Comparison of ENCODE assay signal across 3 cellular contexts in genomic region chr12:71865757-71866536, GRCh38.
TF ChIP-seq lines count a peak whose summit lies in the region.

No MANE protein-coding gene starts in this region.

TF ChIP-seq in SK-N-SH, 30 proteins besides CTCF, POLR2A, EP300 and RAD21:
- no peak for TF ChIP-seq MEF2A (IDR thresholded peaks at IDR 0.05; ENCODE audit: borderline replicate concordance, low read depth)

TF ChIP-seq in SK-N-SH treated with all-trans-retinoic acid at 6 μM for 48 hours, 23 proteins besides CTCF, POLR2A, EP300 and RAD21:
- TF ChIP-seq PPARA (CRISPR knock-in tag; IDR thresholded peaks at IDR 0.05; ENCODE audit: borderline replicate concordance): no peak

TF ChIP-seq in HepG2, 621 proteins besides CTCF, POLR2A, EP300 and RAD21:
- TF ChIP-seq ZFP37 (CRISPR knock-in tag; IDR thresholded peaks at IDR 0.05; ENCODE audit: borderline replicate concordance) (no peak), YEATS4 (CRISPR knock-in tag; IDR thresholded peaks at IDR 0.05; ENCODE audit: borderline replicate concordance) (no peak), ZNF160 (CRISPR knock-in tag; IDR thresholded peaks at IDR 0.05) (no peak), EZH2 (conservative IDR thresholded peaks at IDR 0.05; ENCODE audit: low read depth, low read length) (no peak), CEBPB (IDR thresholded peaks at IDR 0.05; ENCODE audit: borderline replicate concordance, low read depth, low read length) (no peak)
- TF ChIP-seq, protein P1, sequence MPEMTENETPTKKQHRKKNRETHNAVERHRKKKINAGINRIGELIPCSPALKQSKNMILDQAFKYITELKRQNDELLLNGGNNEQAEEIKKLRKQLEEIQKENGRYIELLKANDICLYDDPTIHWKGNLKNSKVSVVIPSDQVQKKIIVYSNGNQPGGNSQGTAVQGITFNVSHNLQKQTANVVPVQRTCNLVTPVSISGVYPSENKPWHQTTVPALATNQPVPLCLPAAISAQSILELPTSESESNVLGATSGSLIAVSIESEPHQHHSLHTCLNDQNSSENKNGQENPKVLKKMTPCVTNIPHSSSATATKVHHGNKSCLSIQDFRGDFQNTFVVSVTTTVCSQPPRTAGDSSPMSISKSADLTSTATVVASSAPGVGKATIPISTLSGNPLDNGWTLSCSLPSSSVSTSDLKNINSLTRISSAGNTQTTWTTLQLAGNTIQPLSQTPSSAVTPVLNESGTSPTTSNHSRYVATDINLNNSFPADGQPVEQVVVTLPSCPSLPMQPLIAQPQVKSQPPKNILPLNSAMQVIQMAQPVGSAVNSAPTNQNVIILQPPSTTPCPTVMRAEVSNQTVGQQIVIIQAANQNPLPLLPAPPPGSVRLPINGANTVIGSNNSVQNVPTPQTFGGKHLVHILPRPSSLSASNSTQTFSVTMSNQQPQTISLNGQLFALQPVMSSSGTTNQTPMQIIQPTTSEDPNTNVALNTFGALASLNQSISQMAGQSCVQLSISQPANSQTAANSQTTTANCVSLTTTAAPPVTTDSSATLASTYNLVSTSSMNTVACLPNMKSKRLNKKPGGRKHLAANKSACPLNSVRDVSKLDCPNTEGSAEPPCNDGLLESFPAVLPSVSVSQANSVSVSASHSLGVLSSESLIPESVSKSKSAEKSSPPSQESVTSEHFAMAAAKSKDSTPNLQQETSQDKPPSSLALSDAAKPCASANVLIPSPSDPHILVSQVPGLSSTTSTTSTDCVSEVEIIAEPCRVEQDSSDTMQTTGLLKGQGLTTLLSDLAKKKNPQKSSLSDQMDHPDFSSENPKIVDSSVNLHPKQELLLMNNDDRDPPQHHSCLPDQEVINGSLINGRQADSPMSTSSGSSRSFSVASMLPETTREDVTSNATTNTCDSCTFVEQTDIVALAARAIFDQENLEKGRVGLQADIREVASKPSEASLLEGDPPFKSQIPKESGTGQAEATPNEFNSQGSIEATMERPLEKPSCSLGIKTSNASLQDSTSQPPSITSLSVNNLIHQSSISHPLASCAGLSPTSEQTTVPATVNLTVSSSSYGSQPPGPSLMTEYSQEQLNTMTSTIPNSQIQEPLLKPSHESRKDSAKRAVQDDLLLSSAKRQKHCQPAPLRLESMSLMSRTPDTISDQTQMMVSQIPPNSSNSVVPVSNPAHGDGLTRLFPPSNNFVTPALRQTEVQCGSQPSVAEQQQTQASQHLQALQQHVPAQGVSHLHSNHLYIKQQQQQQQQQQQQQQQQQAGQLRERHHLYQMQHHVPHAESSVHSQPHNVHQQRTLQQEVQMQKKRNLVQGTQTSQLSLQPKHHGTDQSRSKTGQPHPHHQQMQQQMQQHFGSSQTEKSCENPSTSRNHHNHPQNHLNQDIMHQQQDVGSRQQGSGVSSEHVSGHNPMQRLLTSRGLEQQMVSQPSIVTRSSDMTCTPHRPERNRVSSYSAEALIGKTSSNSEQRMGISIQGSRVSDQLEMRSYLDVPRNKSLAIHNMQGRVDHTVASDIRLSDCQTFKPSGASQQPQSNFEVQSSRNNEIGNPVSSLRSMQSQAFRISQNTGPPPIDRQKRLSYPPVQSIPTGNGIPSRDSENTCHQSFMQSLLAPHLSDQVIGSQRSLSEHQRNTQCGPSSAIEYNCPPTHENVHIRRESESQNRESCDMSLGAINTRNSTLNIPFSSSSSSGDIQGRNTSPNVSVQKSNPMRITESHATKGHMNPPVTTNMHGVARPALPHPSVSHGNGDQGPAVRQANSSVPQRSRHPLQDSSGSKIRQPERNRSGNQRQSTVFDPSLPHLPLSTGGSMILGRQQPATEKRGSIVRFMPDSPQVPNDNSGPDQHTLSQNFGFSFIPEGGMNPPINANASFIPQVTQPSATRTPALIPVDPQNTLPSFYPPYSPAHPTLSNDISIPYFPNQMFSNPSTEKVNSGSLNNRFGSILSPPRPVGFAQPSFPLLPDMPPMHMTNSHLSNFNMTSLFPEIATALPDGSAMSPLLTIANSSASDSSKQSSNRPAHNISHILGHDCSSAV (CRISPR knock-in tag; IDR thresholded peaks at IDR 0.05; ENCODE audit: borderline replicate concordance): no peak
